23 cellular contexts compared by ENCODE assay signal in the genomic region with DNA sequence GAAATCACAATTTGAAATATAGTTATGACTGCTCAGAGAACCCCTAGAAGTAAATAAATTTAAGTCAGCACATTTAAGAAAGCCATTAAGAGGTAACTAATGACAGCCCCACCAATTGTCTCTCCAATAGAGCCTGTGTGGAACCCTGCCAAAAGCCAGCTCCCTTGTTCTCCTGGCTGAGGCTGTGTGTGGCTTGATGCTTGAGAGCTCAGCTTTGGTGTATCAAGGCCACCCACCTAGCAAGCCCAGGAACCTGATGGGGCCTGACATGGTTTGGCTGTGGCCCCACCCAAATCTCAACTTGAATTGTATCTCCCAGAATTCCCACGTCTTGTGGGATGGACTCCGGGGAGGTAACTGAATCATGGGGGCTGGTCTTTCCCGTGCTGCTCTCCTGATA.
"Had no signal": no experiment of that assay in that cellular context is flagged by ENCODE, and none has a peak within 500 bp of the region (broad histone marks: within the 10 kb centered on the region; RNA-seq: fewer than 3 reads in every experiment).

No MANE protein-coding gene starts in this region.

- H3K9me3 ChIP-seq: left ventricle myocardium inferior, pancreas, prostate gland, thoracic aorta, tibial artery, upper lobe of right lung had no signal

- H3K4me3 ChIP-seq: left ventricle myocardium inferior, lung, pancreas, prostate gland, skin epidermis, stomach, thoracic aorta, tibial artery, upper lobe of right lung had no signal

- H3K27ac ChIP-seq: left ventricle myocardium inferior, pancreas, prostate gland, skin epidermis, stomach, thoracic aorta, tibial artery, upper lobe of right lung had no signal

- H3K4me1 ChIP-seq: left ventricle myocardium inferior, pancreas, prostate gland, stomach, tibial artery, upper lobe of right lung had no signal

- H3K27me3 ChIP-seq: pancreas, stomach, tibial artery, upper lobe of right lung had no signal

- DNase-seq: hippocampal formation; left ventricle myocardium inferior; mesendoderm; naive B cell; natural killer cell; pancreas; posterior cingulate gyrus; retina; right cardiac atrium; stimulated activated CD4-positive, alpha-beta T cell treated with anti-CD3 and anti-CD28 coated beads, Interleukin-12 subunit alpha, Interleukin-12 subunit beta, amount 100 ng/mL, for 4 hours; stimulated activated CD4-positive, alpha-beta T cell treated with anti-CD3 and anti-CD28 coated beads, Interleukin-15, amount 100 ng/mL, for 24 hours; stimulated activated CD4-positive, alpha-beta T cell treated with anti-CD3 and anti-CD28 coated beads, Interleukin-2, amount 100 ng/mL, for 24 hours; stimulated activated CD4-positive, alpha-beta T cell treated with anti-CD3 and anti-CD28 coated beads, Interleukin-4, amount 100 ng/mL, for 1 hour; stimulated activated naive B cell treated with anti-CD40 and anti-IgM and Interleukin-4, amounts not matched to agents 10 μg/mL and 1 μg/mL and 100 μg/mL, for 72 hours; stimulated activated naive CD8-positive, alpha-beta T cell treated with anti-CD3 and anti-CD28 coated beads, Interleukin-15, Interleukin-2, amounts not matched to agents 100 U/mL and 50 U/mL, for 24 hours; stomach; tibial artery; trophoblast cell; upper lobe of right lung had no signal

- H3K36me3 ChIP-seq: left ventricle myocardium inferior, pancreas, prostate gland, stomach, thoracic aorta, tibial artery, upper lobe of right lung had no signal
